In the genomic region with DNA sequence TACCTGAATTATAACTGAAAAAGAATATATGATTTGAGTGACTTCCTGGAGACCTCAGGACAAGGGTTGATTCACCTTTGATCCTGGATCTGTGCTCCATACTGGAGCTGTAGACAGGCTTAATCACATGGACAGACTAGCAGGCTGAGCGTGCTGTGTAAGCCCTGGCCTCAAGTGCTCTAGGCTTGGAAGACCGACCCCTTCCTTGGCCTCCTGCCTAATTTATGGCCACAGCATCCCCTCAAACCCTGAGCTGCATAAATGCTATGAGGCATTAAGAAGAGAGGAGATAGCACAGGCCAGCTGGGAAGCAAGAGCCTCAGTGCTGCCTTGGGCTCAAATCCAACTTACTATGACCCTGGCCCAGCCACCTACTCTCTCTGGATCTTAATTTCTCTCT, we compare ENCODE assay signal across 16 cellular contexts.
DNase-seq lines count a peak whose midpoint lies in the region; ATAC-seq and TF ChIP-seq lines count a peak whose summit lies in the region.
"Had no signal": no experiment of that assay in that cellular context is flagged by ENCODE, and none has a peak within 500 bp of the region (broad histone marks: within the 10 kb centered on the region; RNA-seq: fewer than 3 reads in every experiment).

No MANE protein-coding gene starts in this region.

- H3K4me3 ChIP-seq in BE2C (ENCODE audit: low read depth, low read length) (no peak overlapping the region), WERI-Rb-1 (ENCODE audit: low read depth, low read length) (no peak overlapping the region)
- H3K4me3 ChIP-seq: GM23338 had no signal

- peaks cover 58% of the 10 kb centered on the region for H3K4me1 ChIP-seq in BE2C

- TF ChIP-seq CTCF in BE2C (IDR thresholded peaks at IDR 0.05; ENCODE audit: low read depth, low read length) (no peak), WERI-Rb-1 (IDR thresholded peaks at IDR 0.05; ENCODE audit: low read depth, low read length) (no peak)

- H3K27me3 ChIP-seq in BE2C (no peaks in the 10 kb centered on the region), WERI-Rb-1 (ENCODE audit: insufficient read depth, low read depth, severe bottlenecking) (no peaks in the 10 kb centered on the region)

- DNase-seq in BE2C (peak; percentile 80), NCI-H1092 (lab: John Stamatoyannopoulos, UW) (peak; percentile 94), NCI-H446 treated with DMSO at 0.1 percent for 48 hours (lab: John Stamatoyannopoulos, UW) (peak; percentile 84), WERI-Rb-1 (peak; percentile 81), caudate nucleus (lab: John Stamatoyannopoulos, UW) (no peak)
- DNase-seq: 8988T; C1 segment of cervical spinal cord; CD4-positive, alpha-beta T cell; DND-41; GDM1; H7; IMR-90 had no signal

- ATAC-seq in GM19023 (IDR thresholded peaks at IDR 0.05; ENCODE audit: unreplicated experiment) (no peak), GM21423 (IDR thresholded peaks at IDR 0.05; ENCODE audit: unreplicated experiment) (no peak), GM21529 (IDR thresholded peaks at IDR 0.05; ENCODE audit: unreplicated experiment) (no peak)
- ATAC-seq: GM23338 had no signal

- H3K27ac ChIP-seq in WERI-Rb-1 (peak overlapping the region; percentile 60), caudate nucleus (ENCODE audit: low read depth, low read length) (no peak overlapping the region)

- no peaks in the 10 kb centered on the region for H3K9me3 ChIP-seq in BE2C
- H3K9me3 ChIP-seq in WERI-Rb-1 (ENCODE audit: severe bottlenecking): no peaks in the 10 kb centered on the region

- no peaks in the 10 kb centered on the region for H3K36me3 ChIP-seq in BE2C
- H3K36me3 ChIP-seq in WERI-Rb-1: no peaks in the 10 kb centered on the region

Comparison
In these comparisons a context has a peak if more than half of its experiments do, and no peak if none do; other contexts are left out.
1. DNase-seq: peak in BE2C (single experiment), NCI-H1092 (single experiment), NCI-H446 treated with DMSO at 0.1 percent for 48 hours (single experiment) and WERI-Rb-1 (single experiment); none in caudate nucleus (0 of 61).